Comparison of ENCODE assay signal across 23 cellular contexts in the genomic region with DNA sequence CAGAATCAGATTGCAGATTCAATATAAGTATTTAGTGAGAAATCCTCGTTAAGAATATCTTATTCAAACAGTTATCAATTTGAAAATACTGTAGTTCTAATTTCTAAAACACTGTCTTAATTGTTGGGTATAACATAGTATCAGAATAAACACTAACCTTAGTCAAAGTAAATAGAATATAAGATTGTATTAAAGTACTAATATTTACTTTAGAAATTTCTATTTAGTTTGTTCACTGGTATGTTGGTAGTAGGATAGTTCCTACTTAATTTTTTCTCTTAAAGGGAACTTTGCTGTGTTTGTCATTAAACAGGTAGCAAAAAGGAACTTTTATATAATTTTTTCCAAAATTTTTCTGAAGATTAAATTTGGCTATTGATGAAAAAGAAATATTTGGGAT.
"Had no signal": no experiment of that assay in that cellular context is flagged by ENCODE, and none has a peak within 500 bp of the region (broad histone marks: within the 10 kb centered on the region; RNA-seq: fewer than 3 reads in every experiment).

No MANE protein-coding gene starts in this region.

- H3K27me3 ChIP-seq: SJCRH30 had no signal

- H3K27ac ChIP-seq: HL-60, KMS-11, RWPE1, SJCRH30 had no signal

- FAIRE-seq: HTR-8/SVneo, K562 had no signal

- H3K4me3 ChIP-seq: K562, SJCRH30 had no signal

- DNase-seq: Kasumi-1, MM.1S, NCI-H1092 treated with DMSO at 0.1 percent for 48 hours, NCI-H1436, NCI-H187, NCI-H2029, NCI-H2081 treated with DMSO at 0.1 percent for 48 hours, NCI-H2171, NCI-H226, NCI-H446, NCI-H510A, NCI-H524 treated with DMSO at 0.1 percent for 48 hours, NCI-H69, NCI-H774, SHP77 treated with DMSO at 0.1 percent for 48 hours, SJCRH30 had no signal

- ATAC-seq: K562, Panc1, SK-N-SH treated with all-trans-retinoic acid at 6 μM for 48 hours had no signal
